In genomic region chr20:12775041-12775440, GRCh38 we compare ENCODE assay signal across 22 cellular contexts.
"Had no signal": no experiment of that assay in that cellular context is flagged by ENCODE, and none has a peak within 500 bp of the region (broad histone marks: within the 10 kb centered on the region; RNA-seq: fewer than 3 reads in every experiment).

No MANE protein-coding gene starts in this region.

- H3K4me3 Mint-ChIP-seq: activated CD4-positive, alpha-beta T cell treated with anti-CD3 and anti-CD28 coated beads, Interleukin-2, amount 10 ng/mL, durations not matched to agents 7 days and 5 days; activated CD8-positive, alpha-beta memory T cell treated with anti-CD3 and anti-CD28 coated beads, Interleukin-2, amount 10 ng/mL, durations not matched to agents 7 days and 5 days; activated CD8-positive, alpha-beta T cell treated with anti-CD3 and anti-CD28 coated beads for 36 hours; natural killer cell; T-cell had no signal

- H3K36me3 Mint-ChIP-seq: activated CD8-positive, alpha-beta memory T cell treated with anti-CD3 and anti-CD28 coated beads, Interleukin-2, amount 10 ng/mL, durations not matched to agents 7 days and 5 days; activated naive CD4-positive, alpha-beta T cell treated with anti-CD3 and anti-CD28 coated beads, Interleukin-2, amount 50 U/mL, for 72 hours; natural killer cell; T-cell had no signal

- H3K9me3 ChIP-seq: adrenal gland, ascending aorta, left lung, right atrium auricular region, upper lobe of right lung had no signal

- H3K27me3 Mint-ChIP-seq: activated CD4-positive, alpha-beta T cell treated with anti-CD3 and anti-CD28 coated beads, Interleukin-2, amount 10 ng/mL, durations not matched to agents 7 days and 5 days; activated CD8-positive, alpha-beta memory T cell treated with anti-CD3 and anti-CD28 coated beads, Interleukin-2, amount 10 ng/mL, durations not matched to agents 7 days and 5 days; activated CD8-positive, alpha-beta T cell treated with anti-CD3 and anti-CD28 coated beads for 36 hours; T-cell had no signal

- H3K27ac Mint-ChIP-seq: activated CD4-positive, alpha-beta T cell treated with anti-CD3 and anti-CD28 coated beads, Interleukin-2, amount 10 ng/mL, durations not matched to agents 7 days and 5 days; activated CD8-positive, alpha-beta memory T cell treated with anti-CD3 and anti-CD28 coated beads, Interleukin-2, amount 10 ng/mL, durations not matched to agents 7 days and 5 days; activated CD8-positive, alpha-beta T cell treated with anti-CD3 and anti-CD28 coated beads for 36 hours; activated naive CD4-positive, alpha-beta T cell treated with anti-CD3 and anti-CD28 coated beads, Interleukin-2, amount 50 U/mL, for 72 hours; natural killer cell; T-cell had no signal

- H3K4me1 ChIP-seq: adrenal gland, ascending aorta, heart left ventricle, left lung, right atrium auricular region, upper lobe of right lung had no signal

- H3K9me3 Mint-ChIP-seq: activated CD4-positive, alpha-beta T cell treated with anti-CD3 and anti-CD28 coated beads, Interleukin-2, amount 10 ng/mL, durations not matched to agents 7 days and 5 days had no signal

- H3K4me3 ChIP-seq: adrenal gland, ascending aorta, heart left ventricle, left lung, lung, right atrium auricular region, upper lobe of right lung had no signal

- DNase-seq: activated CD4-positive, alpha-beta T cell treated with anti-CD3 and anti-CD28 coated beads, Interleukin-2, amount 10 ng/mL, durations not matched to agents 7 days and 5 days; activated CD4-positive, CD25-positive, alpha-beta regulatory T cell treated with anti-CD3 and anti-CD28 coated beads, Interleukin-2, amount 50 U/mL, for 72 hours; activated CD8-positive, alpha-beta memory T cell treated with anti-CD3 and anti-CD28 coated beads, Interleukin-2, amount 10 ng/mL, durations not matched to agents 7 days and 5 days; activated CD8-positive, alpha-beta T cell treated with anti-CD3 and anti-CD28 coated beads for 36 hours; activated gamma-delta T cell treated with Interleukin-2 at 50 U/mL for 16 hours; activated T-cell treated with anti-CD3 and anti-CD28 coated beads for 4 hours; adrenal gland; cerebellar nuclear complex; heart left ventricle; left lung; natural killer cell; posterior cingulate gyrus; stimulated activated CD4-positive, alpha-beta T cell treated with anti-CD3 and anti-CD28 coated beads, Interleukin-4, amount 100 ng/mL, for 24 hours; stimulated activated naive CD8-positive, alpha-beta T cell treated with anti-CD3 and anti-CD28 coated beads, Interleukin-15, Interleukin-2, amounts not matched to agents 100 U/mL and 50 U/mL, for 24 hours; T-cell; upper lobe of right lung; WERI-Rb-1 had no signal

- H3K27ac ChIP-seq: adrenal gland, ascending aorta, epithelial cell of prostate, heart left ventricle, left lung, right atrium auricular region, upper lobe of right lung, WERI-Rb-1 had no signal

- H3K27me3 ChIP-seq: adrenal gland, ascending aorta, heart left ventricle, left lung, right atrium auricular region, upper lobe of right lung had no signal

- H3K4me1 Mint-ChIP-seq: activated CD4-positive, alpha-beta T cell treated with anti-CD3 and anti-CD28 coated beads, Interleukin-2, amount 10 ng/mL, durations not matched to agents 7 days and 5 days; activated CD8-positive, alpha-beta memory T cell treated with anti-CD3 and anti-CD28 coated beads, Interleukin-2, amount 10 ng/mL, durations not matched to agents 7 days and 5 days; natural killer cell; T-cell had no signal

- ATAC-seq: activated CD8-positive, alpha-beta memory T cell treated with anti-CD3 and anti-CD28 coated beads, Interleukin-2, amount 10 ng/mL, durations not matched to agents 7 days and 5 days; activated CD8-positive, alpha-beta T cell treated with anti-CD3 and anti-CD28 coated beads for 36 hours; activated naive CD4-positive, alpha-beta T cell treated with anti-CD3 and anti-CD28 coated beads, Interleukin-2, amount 50 U/mL, for 72 hours; heart left ventricle; left lung; natural killer cell; stimulated activated naive CD8-positive, alpha-beta T cell treated with anti-CD3 and anti-CD28 coated beads, Interleukin-15, Interleukin-2, amounts not matched to agents 100 U/mL and 50 U/mL, for 24 hours; T-cell; upper lobe of right lung had no signal

- H3K36me3 ChIP-seq: adrenal gland, ascending aorta, heart left ventricle, left lung, right atrium auricular region, upper lobe of right lung, WERI-Rb-1 had no signal
